In the genomic region with DNA sequence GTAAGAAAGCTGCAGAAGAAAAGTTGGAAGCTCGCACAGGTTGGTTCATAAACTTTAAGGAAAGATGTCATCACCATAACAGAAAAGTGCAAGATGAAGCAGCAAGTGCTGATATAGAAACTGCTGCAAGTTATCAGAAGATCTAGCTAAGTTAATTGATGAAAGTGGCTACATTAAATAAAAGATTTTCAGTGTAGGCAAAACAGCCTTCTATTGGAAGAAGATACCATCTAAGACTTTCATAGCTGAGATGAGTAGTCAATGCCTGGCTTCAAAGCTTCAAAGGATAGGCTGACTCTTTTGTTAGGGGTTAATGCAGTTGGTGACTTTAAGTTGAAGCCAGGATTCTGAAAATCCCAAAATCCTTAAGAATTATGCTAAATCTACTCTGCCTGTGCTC, we compare ENCODE assay signal across 19 cellular contexts.
"Had no signal": no experiment of that assay in that cellular context is flagged by ENCODE, and none has a peak within 500 bp of the region (broad histone marks: within the 10 kb centered on the region; RNA-seq: fewer than 3 reads in every experiment).

No MANE protein-coding gene starts in this region.

- ATAC-seq: esophagus mucosa, left lung, WTC11 had no signal

- H3K4me3 ChIP-seq: colonic mucosa, left lung, sigmoid colon, spleen had no signal

- H3K27me3 Mint-ChIP-seq: naive B cell had no signal

- H3K4me3 Mint-ChIP-seq: naive B cell; T-helper 1 cell treated with Interleukin-12 subunit alpha and Interleukin-12 subunit beta and Interleukin-4 antibody, amounts not matched to agents 30 μg/mL and 1 μg/mL, for 36 hours; WTC11 had no signal

- H3K9me3 ChIP-seq: colonic mucosa, neutrophil had no signal

- H3K27ac Mint-ChIP-seq: WTC11 had no signal

- H3K27ac ChIP-seq: colonic mucosa, left lung, neutrophil, parathyroid adenoma, sigmoid colon, spleen had no signal

- FAIRE-seq: endometrium, keratinocyte, TTC549 had no signal

- DNase-seq: activated CD4-positive, alpha-beta T cell treated with anti-CD3 and anti-CD28 coated beads, Interleukin-2, amount 50 U/mL, for 4 hours; activated CD8-positive, alpha-beta memory T cell treated with anti-CD3 and anti-CD28 coated beads, Interleukin-2, amount 50 U/mL, for 48 hours; activated gamma-delta T cell; amniotic stem cell; colonic mucosa; left lung; mammary epithelial cell; naive B cell; SIG-M5; sigmoid colon; spleen had no signal

- H3K4me1 ChIP-seq: colonic mucosa, parathyroid adenoma had no signal

- H3K36me3 ChIP-seq: colonic mucosa had no signal

- H3K9ac ChIP-seq: parathyroid adenoma had no signal
